In genomic region chr15:89750560-89751542, GRCh38 we compare ENCODE assay signal across 8 cellular contexts. TPM values are rescaled to one million over a fixed set of nuclear protein-coding genes. Genes with fewer than 3 reads are reported as not detected.
DNase-seq lines count a peak whose midpoint lies in the region; ATAC-seq and TF ChIP-seq lines count a peak whose summit lies in the region.

Gene MESP1 (minus strand): TSS chr15:89751249. CDS start chr15:89751231, 18 bp downstream.

- H3K27ac ChIP-seq in A673 (ENCODE audit: low read depth, low read length, poor library complexity, severe bottlenecking) = peak within 1 kb of the TSS; percentile 76
- H3K27ac ChIP-seq in skeletal muscle tissue (ENCODE audit: low read depth, low read length) = peak within 1 kb of the TSS; percentile 30

- H3K36me3 ChIP-seq in A673 (ENCODE audit: insufficient read depth, low read length, poor library complexity, severe bottlenecking) = no peaks in the 10 kb centered on the region
- no peaks in the 10 kb centered on the region for H3K36me3 ChIP-seq in skeletal muscle tissue (ENCODE audit: control insufficient read depth in 3 of 3, insufficient read depth in 3 of 3, low read length in 3 of 3)

- ATAC-seq in GM18861 (IDR thresholded peaks at IDR 0.05; ENCODE audit: unreplicated experiment) = peak; percentile 95
- ATAC-seq in HG03095 (IDR thresholded peaks at IDR 0.05; ENCODE audit: unreplicated experiment) = peak; percentile 94

- H3K27me3 ChIP-seq in A673 (replicated peaks; ENCODE audit: insufficient read depth, low read depth, low read length, poor library complexity) = no peaks in the 10 kb centered on the region
- H3K27me3 ChIP-seq in skeletal muscle tissue (ENCODE audit: control insufficient read depth in 3 of 3, insufficient read depth in 3 of 3, low read length in 3 of 3) = peaks cover 3 to 23% (median 10%) of the 10 kb centered on the region in 3 donors

- H3K4me1 ChIP-seq in A673 (ENCODE audit: insufficient read depth, low read length, poor library complexity, severe bottlenecking) (peaks cover 10% of the 10 kb centered on the region), skeletal muscle tissue (ENCODE audit: control insufficient read depth in 3 of 3, insufficient read depth in 3 of 3, low read length in 3 of 3) (peaks cover 10 to 13% (median 12%) of the 10 kb centered on the region in 3 donors)

- POLR2A ChIA-PET in A673 (lab: Charles Lee; ENCODE audit: low non-redundant PET) = no interaction called here

- DNase-seq in A673 (ENCODE audit: low spot score) (peak; percentile 93), NCI-H2107 treated with DMSO at 0.1 percent for 48 hours (lab: John Stamatoyannopoulos, UW; ENCODE audit: unreplicated experiment) (peak; percentile 50), UCSD-AML1 (lab: John Stamatoyannopoulos, UW; ENCODE audit: unreplicated experiment) (peak; percentile 92), brain pericyte (ENCODE audit: low read depth, low spot score) (peak; percentile 42)

- CTCF ChIA-PET in A673 (lab: Charles Lee) = interaction anchor here (0.5 to 2.1 kb wide), 3 partner anchors 10 to 229 kb away, joined by 5 to 6 read pairs (median 5); no protein-coding TSS in a partner anchor

- TF ChIP-seq CTCF in A673 (conservative IDR thresholded peaks at IDR 0.05; ENCODE audit: low read depth, low read length) = peak; percentile 63

- H3K4me3 ChIP-seq in A673 (ENCODE audit: low read depth, low read length, poor library complexity, severe bottlenecking) (peak within 1 kb of the TSS; percentile 69), iPS-18c (ENCODE audit: insufficient read depth, low read depth, low read length) (peak within 1 kb of the TSS; percentile 55), skeletal muscle tissue (ENCODE audit: low read length in 3 of 3) (peak within 1 kb of the TSS; percentile 66 to 78 (median 69))

- intact Hi-C loops in A673 (cut with micrococcal nuclease; ENCODE audit: unreplicated experiment) = loop anchor here (10.0 kb wide), 1 partner anchor 204 kb away; no protein-coding TSS in a partner anchor

- H3K9me3 ChIP-seq in A673 (ENCODE audit: low read depth, low read length, poor library complexity, severe bottlenecking) (no peaks in the 10 kb centered on the region), iPS-18c (ENCODE audit: control insufficient read depth, insufficient read depth, low read length) (peaks cover 3% of the 10 kb centered on the region), skeletal muscle tissue (ENCODE audit: control insufficient read depth in 3 of 3, low read length in 3 of 3) (no peaks in the 10 kb centered on the region)

- H3K9ac ChIP-seq in skeletal muscle tissue (ENCODE audit: low read depth in 1 of 3, low read length in 3 of 3) = peak within 1 kb of the TSS; percentile 69 to 76 (median 73)

- BruUV-seq in A673 (replicated peaks; lab: Mats Ljungman, UMichigan) = no TSS peak

RNA-seq across cellular contexts. Expression of gene MESP1, which starts in this region (rescaled TPM):
- total RNA-seq in A673 (2021) = 5.2 and 6.5 TPM in 2 replicates
- total RNA-seq in skeletal muscle tissue = 0.52 TPM

Comparison
In these comparisons a context has a peak if more than half of its experiments do, and no peak if none do; other contexts are left out.
1. Peak in every context shown above with its lines: DNase-seq, ATAC-seq, H3K4me3 ChIP-seq and H3K27ac ChIP-seq.
2. DNase-seq: peak in every context shown above with its lines; median percentile 93 in A673; 92 in UCSD-AML1; 50 in NCI-H2107 treated with DMSO at 0.1 percent for 48 hours; 42 in brain pericyte.